In genomic region chr14:33475623-33476022, GRCh38 we compare ENCODE assay signal across 8 cellular contexts.
DNase-seq lines count a peak whose midpoint lies in the region; ATAC-seq and TF ChIP-seq lines count a peak whose summit lies in the region.

No MANE protein-coding gene starts in this region.

- TF ChIP-seq EP300 in transverse colon (IDR thresholded peaks at IDR 0.05; ENCODE audit: low read depth), result no peak

- H3K4me3 ChIP-seq in AG04449 (ENCODE audit: low read depth, low read length), result no peak overlapping the region
- no peak overlapping the region for H3K4me3 ChIP-seq in transverse colon

- no peaks in the 10 kb centered on the region for H3K27me3 Mint-ChIP-seq in activated naive CD4-positive, alpha-beta T cell treated with anti-CD3 and anti-CD28 coated beads, Interleukin-2, amount 10 ng/mL, durations not matched to agents 7 days and 5 days

- H3K4me1 ChIP-seq in transverse colon, result peaks cover 0 to 6% (median 0%) of the 10 kb centered on the region in 4 donors

- H3K36me3 ChIP-seq in transverse colon, result no peaks in the 10 kb centered on the region

- no peaks in the 10 kb centered on the region for H3K27me3 ChIP-seq in transverse colon

- TF ChIP-seq CTCF in AG04449 (IDR thresholded peaks at IDR 0.05; ENCODE audit: insufficient read depth, low read length, missing control alignments) (peak; percentile 13), transverse colon (IDR thresholded peaks at IDR 0.05) (peak in 4 of 5 experiments; percentile 38 to 61 (median 48))

- POLR2A ChIA-PET in AG04449 (lab: Yijun Ruan, JAX), result no interaction called here

- H3K4me1 Mint-ChIP-seq in activated naive CD4-positive, alpha-beta T cell treated with anti-CD3 and anti-CD28 coated beads, Interleukin-2, amount 10 ng/mL, durations not matched to agents 7 days and 5 days, result no peaks in the 10 kb centered on the region

- H3K4me3 Mint-ChIP-seq in activated naive CD4-positive, alpha-beta T cell treated with anti-CD3 and anti-CD28 coated beads, Interleukin-2, amount 10 ng/mL, durations not matched to agents 7 days and 5 days, result no peak overlapping the region

- in situ Hi-C loops in transverse colon (cut with MboI; ENCODE audit: low pct_ligation_motif_present in 1 of 4, low pct_unique_long_range_greater_than_20kb in 1 of 4, low sequenced_read_pairs in 3 of 4), result loop anchor here in 1 of 4 donors (25.0 kb wide), 1 partner anchor 312 kb away; no protein-coding TSS in a partner anchor

- H3K27ac Mint-ChIP-seq in activated naive CD4-positive, alpha-beta T cell treated with anti-CD3 and anti-CD28 coated beads, Interleukin-2, amount 10 ng/mL, durations not matched to agents 7 days and 5 days, result no peak overlapping the region

- H3K27ac ChIP-seq in transverse colon, result no peak overlapping the region

- 35 to 42% methylated on average over 2 to 4 of the region's 4 CpGs for WGBS in transverse colon (ENCODE audit: low coverage in 1 of 2), 2 donors

- DNase-seq in AG04449 (ENCODE audit: low read depth, low spot score) (no peak), NCI-H2171 treated with DMSO at 0.1 percent for 48 hours (lab: John Stamatoyannopoulos, UW) (peak; percentile 61), inferior parietal cortex (ENCODE audit: extremely low spot score) (peak; percentile 78), transverse colon (peak; percentile 73)
- peak; percentile 22 for DNase-seq in activated naive CD4-positive, alpha-beta T cell treated with anti-CD3 and anti-CD28 coated beads, Interleukin-2, amount 10 ng/mL, durations not matched to agents 7 days and 5 days

- peak; percentile 66 for ATAC-seq in GM18502 (IDR thresholded peaks at IDR 0.05; ENCODE audit: poor library complexity, unreplicated experiment)
- no peak for ATAC-seq in HG02884 (IDR thresholded peaks at IDR 0.05; ENCODE audit: unreplicated experiment)
- no peak for ATAC-seq in HG02623 (IDR thresholded peaks at IDR 0.05; ENCODE audit: unreplicated experiment)

- H3K9me3 Mint-ChIP-seq in activated naive CD4-positive, alpha-beta T cell treated with anti-CD3 and anti-CD28 coated beads, Interleukin-2, amount 10 ng/mL, durations not matched to agents 7 days and 5 days, result no peaks in the 10 kb centered on the region

- H3K36me3 Mint-ChIP-seq in activated naive CD4-positive, alpha-beta T cell treated with anti-CD3 and anti-CD28 coated beads, Interleukin-2, amount 10 ng/mL, durations not matched to agents 7 days and 5 days, result no peaks in the 10 kb centered on the region

- intact Hi-C loops in transverse colon (cut with DNase I; ENCODE audit: low total_unique reads), result no loop called here

- CTCF ChIA-PET in AG04449 (lab: Yijun Ruan, JAX), result interaction anchor here (1.0 to 2.9 kb wide), 2 partner anchors 308 to 317 kb away, joined by 3 to 13 read pairs; no protein-coding TSS in a partner anchor
- CTCF ChIA-PET in activated naive CD4-positive, alpha-beta T cell treated with anti-CD3 and anti-CD28 coated beads, Interleukin-2, amount 10 ng/mL, durations not matched to agents 7 days and 5 days (lab: Charles Lee), result no interaction called here

- TF ChIP-seq POLR2A in transverse colon (IDR thresholded peaks at IDR 0.05), result no peak

- no peaks in the 10 kb centered on the region for H3K9me3 ChIP-seq in transverse colon
